In the genomic region with DNA sequence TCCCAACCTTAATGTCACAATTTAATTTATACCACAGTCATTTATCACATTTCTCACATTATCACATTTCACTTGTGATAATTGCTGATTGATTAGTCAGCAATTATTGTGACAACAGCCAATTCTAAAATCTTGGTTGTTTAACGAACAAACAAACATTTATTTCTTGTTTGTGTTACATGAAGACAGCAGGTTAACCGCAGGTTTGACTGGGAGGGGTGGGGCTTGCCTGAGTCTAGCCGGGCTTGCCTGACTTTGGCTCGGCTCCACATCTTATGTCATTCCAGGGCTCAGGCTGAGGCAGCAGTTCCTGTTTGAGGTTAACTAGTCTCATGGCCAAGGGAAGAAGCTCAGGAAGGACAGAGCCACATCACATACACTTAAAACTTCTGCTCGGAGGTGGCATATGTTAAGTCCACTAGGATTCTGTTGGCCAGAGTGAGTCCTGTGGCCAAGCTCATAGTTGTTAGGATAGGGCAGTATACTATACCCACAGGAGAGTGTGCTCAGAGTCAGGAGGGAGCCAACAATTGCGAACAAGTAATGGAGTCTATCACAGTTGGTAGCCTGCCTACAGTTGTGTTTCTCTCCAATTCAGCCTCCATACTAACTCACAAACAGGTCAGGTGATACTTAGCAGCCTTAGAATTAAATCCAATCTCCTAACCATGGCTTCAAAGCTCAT, we compare ENCODE assay signal across 8 cellular contexts.
DNase-seq lines count a peak whose midpoint lies in the region; ATAC-seq and TF ChIP-seq lines count a peak whose summit lies in the region.

No MANE protein-coding gene starts in this region.

- in situ Hi-C loops in Caki2 (cut with HindIII; ENCODE audit: low pct_unique_long_range_greater_than_20kb, low sequenced_read_pairs) = no loop called here

- ATAC-seq in HG03442 (IDR thresholded peaks at IDR 0.05; ENCODE audit: unreplicated experiment) (peak; percentile 64), GM21576 (IDR thresholded peaks at IDR 0.05; ENCODE audit: unreplicated experiment) (no peak)

- H3K9me3 ChIP-seq in parathyroid adenoma (ENCODE audit: control insufficient read depth, low read length) = no peaks in the 10 kb centered on the region

- no peak overlapping the region for H3K9ac ChIP-seq in parathyroid adenoma

- DNase-seq in Caki2 (ENCODE audit: low read depth) (peak; percentile 74), RPMI8226 (peak; percentile 78), fibroblast of mammary gland (ENCODE audit: low read depth) (peak; percentile 73), germinal center (ENCODE audit: low spot score) (no peak)
- no peak for DNase-seq in stimulated activated CD4-positive, alpha-beta T cell treated with anti-CD3 and anti-CD28 coated beads, Interleukin-2, amount 100 ng/mL, for 24 hours

- peak overlapping the region; percentile 26 for H3K4me2 ChIP-seq in parathyroid adenoma (ENCODE audit: low read length)

- H2AFZ ChIP-seq in parathyroid adenoma = peak overlapping the region; percentile 49

- H3K27ac ChIP-seq in parathyroid adenoma = no peak overlapping the region

- peaks cover 9% of the 10 kb centered on the region for H3K4me1 ChIP-seq in parathyroid adenoma

- H3K4me3 ChIP-seq in fibroblast of mammary gland (ENCODE audit: control insufficient read depth, low read depth, low read length) (no peak overlapping the region), parathyroid adenoma (ENCODE audit: low read depth, low read length) (no peak overlapping the region)

- no peaks in the 10 kb centered on the region for H3K27me3 ChIP-seq in parathyroid adenoma (ENCODE audit: control insufficient read depth, insufficient read depth, low read length)

- TF ChIP-seq CTCF in fibroblast of mammary gland (conservative IDR thresholded peaks at IDR 0.05; ENCODE audit: control insufficient read depth, insufficient read depth, low read depth, low read length) = no peak
- no peak for TF ChIP-seq CTCF in parathyroid adenoma (IDR thresholded peaks at IDR 0.05)

- H3K79me2 ChIP-seq in parathyroid adenoma = no peaks in the 10 kb centered on the region

- H3K36me3 ChIP-seq in parathyroid adenoma (ENCODE audit: control insufficient read depth, insufficient read depth, low read length) = no peaks in the 10 kb centered on the region

Comparison
In these comparisons a context has a peak if more than half of its experiments do, and no peak if none do; other contexts are left out.
1. DNase-seq: peak in Caki2 (single experiment), RPMI8226 (single experiment) and fibroblast of mammary gland (single experiment); none in stimulated activated CD4-positive, alpha-beta T cell treated with anti-CD3 and anti-CD28 coated beads, Interleukin-2, amount 100 ng/mL, for 24 hours (0 of 2) and germinal center (single experiment).